In genomic region chr12:53788892-53789291, GRCh38 we compare ENCODE assay signal across 10 cellular contexts. TPM values are rescaled to one million over a fixed set of nuclear protein-coding genes. Genes with fewer than 3 reads are reported as not detected.
"Had no signal": no experiment of that assay in that cellular context is flagged by ENCODE, and none has a peak within 500 bp of the region (broad histone marks: within the 10 kb centered on the region; RNA-seq: fewer than 3 reads in every experiment).

No MANE protein-coding gene starts in this region.

- DNase-seq: GM23248, GOT3, H7, HFFc6, IMR-90 had no signal

- H3K9ac ChIP-seq: GM23248 had no signal

- ATAC-seq: HCT116, K562 had no signal

- H3K27ac Mint-ChIP-seq: HFFc6 had no signal

- H2AFZ ChIP-seq: GM23248 had no signal

- H3K27ac ChIP-seq: GM23248 had no signal

- H3K4me3 Mint-ChIP-seq: HFFc6 had no signal

- H3K9me3 ChIP-seq: HAP-1 had no signal

- H3K4me3 ChIP-seq: GM23248, HAP-1, K562 had no signal

- H3K36me3 ChIP-seq: HAP-1 had no signal

- H3K9me3 Mint-ChIP-seq: HFFc6 had no signal

RNA-seq across cellular contexts. Expression of gene CISTR, which starts 37.1 kb away (rescaled TPM):
- total RNA-seq: GM23248, H4, H7, HFFc6, HT-29, IMR-90, K562 had no signal
- polyA plus RNA-seq: GM23248, IMR-90, K562 had no signal
